15 cellular contexts compared by ENCODE assay signal in genomic region chr1:52862666-52863458, GRCh38. TPM values are rescaled to one million over a fixed set of nuclear protein-coding genes. Genes with fewer than 3 reads are reported as not detected.
DNase-seq lines count a peak whose midpoint lies in the region; ATAC-seq, FAIRE-seq and TF ChIP-seq lines count a peak whose summit lies in the region.
"Had no signal": no experiment of that assay in that cellular context is flagged by ENCODE, and none has a peak within 500 bp of the region (broad histone marks: within the 10 kb centered on the region; RNA-seq: fewer than 3 reads in every experiment).

No MANE protein-coding gene starts in this region.

- no peak for DNase-seq in GM23338 (ENCODE audit: low spot score)
- no peak for DNase-seq in HCT116 (ENCODE audit: low read depth, low spot score)
- peak; percentile 75 to 94 for DNase-seq in SJCRH30
- peak; percentile 60 for DNase-seq in myocyte (ENCODE audit: low read depth)
- DNase-seq in frontal cortex (ENCODE audit: low spot score in 2 of 2): no peak
- DNase-seq in T-helper 9 cell: no peak
- DNase-seq in kidney: no peak
- DNase-seq: Calu3; CD8-positive, alpha-beta T cell; DMS79 treated with DMSO at 0.1 percent for 48 hours; HCEC 1CT had no signal

- CTCF ChIA-PET in HCT116 (lab: Charles Lee): no interaction called here

- no peak for TF ChIP-seq POLR2A in HCT116 (IDR thresholded peaks at IDR 0.05; ENCODE audit: borderline replicate concordance, extremely low read depth, insufficient read depth, insufficient read length)

- intact Hi-C loops in HCT116 (cut with micrococcal nuclease) (no loop called here), kidney (cut with DNase I) (no loop called here)

- H3K4me3 Mint-ChIP-seq in GM23338: no peak overlapping the region
- H3K4me3 Mint-ChIP-seq: B cell; CD8-positive, alpha-beta T cell had no signal

- H3K9me3 ChIP-seq in HCT116 (ENCODE audit: control insufficient read depth in 1 of 2, insufficient read depth in 1 of 2, low read depth in 1 of 2, low read length in 2 of 2) (no peaks in the 10 kb centered on the region), SJCRH30 (replicated peaks) (no peaks in the 10 kb centered on the region), kidney (ENCODE audit: control insufficient read depth in 1 of 2, low read length in 2 of 2) (no peaks in the 10 kb centered on the region)
- H3K9me3 ChIP-seq: BLaER1 treated with 17β-estradiol and CSF1 and Interleukin-3, amounts not matched to agents 10 nM and 100 nM had no signal

- H3K9me2 ChIP-seq in GM23338 (ENCODE audit: insufficient read depth): no peaks in the 10 kb centered on the region
- H3K9me2 ChIP-seq in HCT116 (ENCODE audit: insufficient read depth): no peaks in the 10 kb centered on the region

- FAIRE-seq in frontal cortex (lab: Jason Lieb, UNC) (no peak), kidney (lab: Jason Lieb, UNC) (no peak)
- FAIRE-seq: GM12878 had no signal

- H3K4me1 Mint-ChIP-seq in GM23338: peaks cover 4% of the 10 kb centered on the region; the same call in 2 of the 3 replicates
- H3K4me1 Mint-ChIP-seq: B cell had no signal

- no peaks in the 10 kb centered on the region for H3K36me3 Mint-ChIP-seq in GM23338 (ENCODE audit: low read depth)
- H3K36me3 Mint-ChIP-seq: CD8-positive, alpha-beta T cell had no signal

- POLR2A ChIA-PET in HCT116 (lab: Charles Lee): interaction anchor here (0.6 kb wide), 1 partner anchor 685 kb away, joined by 4 read pairs; no protein-coding TSS in a partner anchor

- H3K36me3 ChIP-seq in GM23338 (ENCODE audit: insufficient read depth) (no peaks in the 10 kb centered on the region), HCT116 (ENCODE audit: control insufficient read depth in 1 of 2, insufficient read depth in 2 of 2, low read length in 2 of 2) (no peaks in the 10 kb centered on the region), SJCRH30 (no peaks in the 10 kb centered on the region), kidney (ENCODE audit: control insufficient read depth in 1 of 2, insufficient read depth in 2 of 2, low read length in 2 of 2) (no peaks in the 10 kb centered on the region)
- H3K36me3 ChIP-seq: BLaER1 treated with 17β-estradiol and CSF1 and Interleukin-3, amounts not matched to agents 10 nM and 100 nM had no signal

- H3K9me3 Mint-ChIP-seq in GM23338: no peaks in the 10 kb centered on the region
- H3K9me3 Mint-ChIP-seq: CD8-positive, alpha-beta T cell had no signal

- H3K4me3 ChIP-seq in GM23338 (no peak overlapping the region), HCT116 (replicated peaks in 1 of 2; ENCODE audit: low read depth in 1 of 2, low read length in 2 of 2) (no peak overlapping the region), SJCRH30 (peak overlapping the region; percentile 4; the same call in 1 of the 2 replicates), kidney (ENCODE audit: low read length in 2 of 2) (no peak overlapping the region)
- H3K4me3 ChIP-seq: BLaER1 treated with 17β-estradiol and CSF1 and Interleukin-3, amounts not matched to agents 10 nM and 100 nM; GM12878 had no signal

- no peak overlapping the region for H2AFZ ChIP-seq in GM23338
- peak overlapping the region; percentile 22 for H2AFZ ChIP-seq in HCT116 (ENCODE audit: low read depth, low read length, poor library complexity, severe bottlenecking)

- no TSS peak for BruUV-seq in HCT116 (replicated peaks; lab: Mats Ljungman, UMichigan)

- H3F3A ChIP-seq in GM23338 (replicated peaks; ENCODE audit: low read depth): no peaks in the 10 kb centered on the region

- no peak overlapping the region for H3K27ac ChIP-seq in GM23338 (ENCODE audit: low read depth)
- no peak overlapping the region for H3K27ac ChIP-seq in HCT116 (ENCODE audit: low read depth, low read length)
- peak overlapping the region; percentile 86 for H3K27ac ChIP-seq in SJCRH30
- no peak overlapping the region for H3K27ac ChIP-seq in kidney (ENCODE audit: low read depth in 2 of 2, low read length in 2 of 2)
- H3K27ac ChIP-seq: BLaER1 treated with 17β-estradiol and CSF1 and Interleukin-3, amounts not matched to agents 10 nM and 100 nM had no signal

- H3K4me1 ChIP-seq in GM23338 (ENCODE audit: insufficient read depth) (no peaks in the 10 kb centered on the region), HCT116 (ENCODE audit: control insufficient read depth in 1 of 2, insufficient read depth in 2 of 2, low read length in 2 of 2) (peaks cover 5 to 14% of the 10 kb centered on the region in 2 experiments), SJCRH30 (peaks cover 25% of the 10 kb centered on the region), kidney (ENCODE audit: control insufficient read depth in 1 of 2, insufficient read depth in 1 of 2, low read depth in 1 of 2, low read length in 2 of 2) (no peaks in the 10 kb centered on the region)
- H3K4me1 ChIP-seq: BLaER1 treated with 17β-estradiol and CSF1 and Interleukin-3, amounts not matched to agents 10 nM and 100 nM had no signal

- TF ChIP-seq CTCF in GM23338 (conservative IDR thresholded peaks at IDR 0.05; ENCODE audit: low read depth in 2 of 2) (no peak), HCT116 (IDR thresholded peaks at IDR 0.05 in 2 of 3, conservative IDR thresholded peaks at IDR 0.05 in 1 of 3; ENCODE audit: borderline replicate concordance in 1 of 3, insufficient read depth in 1 of 3, low read depth in 2 of 3, low read length in 2 of 3) (no peak), kidney (IDR thresholded peaks at IDR 0.05; ENCODE audit: borderline replicate concordance, extremely low read depth, insufficient read depth) (no peak)

- TF ChIP-seq RAD21 in HCT116 (IDR thresholded peaks at IDR 0.05; ENCODE audit: low read depth): no peak

- H3K79me2 ChIP-seq in GM23338 (replicated peaks; ENCODE audit: insufficient read depth) (no peaks in the 10 kb centered on the region), HCT116 (ENCODE audit: insufficient read depth, low read length) (no peaks in the 10 kb centered on the region)

- H3K4me2 ChIP-seq in GM23338: no peak overlapping the region
- no peak overlapping the region for H3K4me2 ChIP-seq in HCT116 (ENCODE audit: low read length)
- H3K4me2 ChIP-seq: BLaER1 treated with 17β-estradiol and CSF1 and Interleukin-3, amounts not matched to agents 10 nM and 100 nM had no signal

- H4K20me1 ChIP-seq in GM23338 (replicated peaks; ENCODE audit: insufficient read depth): no peaks in the 10 kb centered on the region
- H4K20me1 ChIP-seq in HCT116 (ENCODE audit: insufficient read depth): no peaks in the 10 kb centered on the region
- H4K20me1 ChIP-seq: BLaER1 treated with 17β-estradiol and CSF1 and Interleukin-3, amounts not matched to agents 10 nM and 100 nM had no signal

- H3K27me3 ChIP-seq in GM23338 (ENCODE audit: insufficient read depth) (no peaks in the 10 kb centered on the region), HCT116 (ENCODE audit: insufficient read depth, low read length) (no peaks in the 10 kb centered on the region), SJCRH30 (no peaks in the 10 kb centered on the region)
- H3K27me3 ChIP-seq: BLaER1 treated with 17β-estradiol and CSF1 and Interleukin-3, amounts not matched to agents 10 nM and 100 nM had no signal

- ATAC-seq in GM23338 (peak; percentile 32; the same call in 1 of the 3 replicates), HCT116 (no peak)
- ATAC-seq: CD8-positive, alpha-beta T cell; GM12878 had no signal

- H3K9ac ChIP-seq in HCT116 (ENCODE audit: low read length) (no peak overlapping the region), kidney (ENCODE audit: low read length in 2 of 2) (no peak overlapping the region)
- H3K9ac ChIP-seq: BLaER1 treated with 17β-estradiol and CSF1 and Interleukin-3, amounts not matched to agents 10 nM and 100 nM had no signal

- RAD21 ChIA-PET in HCT116 (lab: Charles Lee; ENCODE audit: low non-redundant PET in 1 of 2, low total read pairs in 2 of 2, uncharacterized antibody in 2 of 2, unreplicated experiment in 2 of 2): no interaction called here

- no peaks in the 10 kb centered on the region for H3K27me3 Mint-ChIP-seq in GM23338 (ENCODE audit: insufficient read depth, low read depth, poor library complexity)

- no peak overlapping the region for H3K27ac Mint-ChIP-seq in GM23338
- H3K27ac Mint-ChIP-seq: B cell; CD8-positive, alpha-beta T cell had no signal

TF ChIP-seq in GM23338, 12 proteins besides CTCF, POLR2A, EP300 and RAD21 (continues in another document):
- no peak for TF ChIP-seq ZNF331 (CRISPR knock-in tag; IDR thresholded peaks at IDR 0.05; ENCODE audit: low read depth)

TF ChIP-seq in HCT116, 20 proteins besides CTCF, POLR2A, EP300 and RAD21 (continues in another document):
- no peak for TF ChIP-seq CEBPB (IDR thresholded peaks at IDR 0.05; ENCODE audit: low read depth)
- no peak for TF ChIP-seq CBX3 (IDR thresholded peaks at IDR 0.05; ENCODE audit: low read depth)
- no peak for TF ChIP-seq TCF7L2 (IDR thresholded peaks at IDR 0.05; ENCODE audit: borderline replicate concordance, extremely low read depth, insufficient read depth, insufficient read length)
- no peak for TF ChIP-seq ZNF274 (IDR thresholded peaks at IDR 0.05; ENCODE audit: low read depth, low read length)
- TF ChIP-seq FOSL1 (IDR thresholded peaks at IDR 0.05; ENCODE audit: low read depth): no peak
- TF ChIP-seq SIN3A (IDR thresholded peaks at IDR 0.05; ENCODE audit: low read depth): no peak
- no peak for TF ChIP-seq POLR2AphosphoS5 (IDR thresholded peaks at IDR 0.05; ENCODE audit: low read depth, low read length)
- TF ChIP-seq ELF1 (IDR thresholded peaks at IDR 0.05; ENCODE audit: borderline replicate concordance, low read depth): no peak

RNA-seq across cellular contexts. Expression of gene ZYG11A, which starts 20.3 kb away (rescaled TPM):
- total RNA-seq in GM23338 (2014; rRNA removed; shearing (Covaris generic)): 4.3 and 4.8 TPM in 2 replicates
- polyA plus RNA-seq in GM23338 (2016; fragmentation: Nextera tagmentation; extraction: Ambion mirVana) (0.94 and 1.3 TPM in 2 replicates), kidney (ENCODE audit: insufficient read depth, low read depth, low replicate concordance) (0.84 TPM)
- total RNA-seq in HCT116 (2021; ENCODE audit: unreplicated experiment) (0.05 TPM), myocyte (0.10 TPM in 1 of 2 replicates, not detected in the other), frontal cortex (0.41 TPM), kidney (0.28 TPM)
- polyA plus RNA-seq in HCT116 (2012): 0.01 TPM in 1 of 2 replicates, not detected in the other
- 0.03 and 0.22 TPM in 2 replicates for total RNA-seq in SJCRH30 (2014; rRNA removed; shearing (Covaris generic))
- polyA plus RNA-seq in myocyte (2012): not detected
- total RNA-seq: Calu3 had no signal

RNA-seq across cellular contexts. Expression of gene ECHDC2, which starts 58.7 kb away (rescaled TPM):
- 16.7 and 17.8 TPM in 2 replicates for total RNA-seq in GM23338 (2014; rRNA removed; shearing (Covaris generic))
- polyA plus RNA-seq in GM23338 (2016; fragmentation: Nextera tagmentation; extraction: Ambion mirVana) (17.0 and 20.6 TPM in 2 replicates), kidney (ENCODE audit: insufficient read depth, low read depth, low replicate concordance) (223 TPM)
- total RNA-seq in HCT116 (2021; ENCODE audit: unreplicated experiment) (50.4 TPM), myocyte (0.08 TPM in 1 of 2 replicates, not detected in the other), frontal cortex (4.1 TPM), kidney (149 TPM)
- polyA plus RNA-seq in HCT116 (2012): 38.2 and 45.8 TPM in 2 replicates
- total RNA-seq in SJCRH30 (2014; rRNA removed; shearing (Covaris generic)): 0.35 and 1.2 TPM in 2 replicates
- 2.4 TPM for polyA plus RNA-seq in myocyte (2012)
- total RNA-seq: A172 had no signal

Comparison
In these comparisons a context has a peak if more than half of its experiments do, and no peak if none do; other contexts are left out.
1. DNase-seq: peak in SJCRH30 (2 of 2) and myocyte (single experiment); none in GM23338 (single experiment), HCT116 (single experiment), frontal cortex (0 of 2), T-helper 9 cell (single experiment) and kidney (single experiment).